ENCODE assay signal across 9 cellular contexts in genomic region chr12:104877107-104877705, GRCh38.
DNase-seq lines count a peak whose midpoint lies in the region; ATAC-seq and TF ChIP-seq lines count a peak whose summit lies in the region.
"Had no signal": no experiment of that assay in that cellular context is flagged by ENCODE, and none has a peak within 500 bp of the region (broad histone marks: within the 10 kb centered on the region; RNA-seq: fewer than 3 reads in every experiment).

No MANE protein-coding gene starts in this region.

- H3K27me3 ChIP-seq in SJCRH30: no peaks in the 10 kb centered on the region
- H3K27me3 ChIP-seq in left lung: no peaks in the 10 kb centered on the region
- no peaks in the 10 kb centered on the region for H3K27me3 ChIP-seq in thoracic aorta (replicated peaks; ENCODE audit: insufficient read depth)

- DNase-seq in DMS 273 treated with DMSO at 0.1 percent for 48 hours (lab: John Stamatoyannopoulos, UW): peak; percentile 2
- peak; percentile 14 to 59 for DNase-seq in SJCRH30
- peak; percentile 67 to 76 for DNase-seq in cardiac fibroblast (ENCODE audit: low read depth in 2 of 2)
- DNase-seq in left lung: no peak
- no peak for DNase-seq in thoracic aorta (ENCODE audit: low spot score)
- no peak for DNase-seq in NCI-H524 treated with DMSO at 0.1 percent for 48 hours (lab: John Stamatoyannopoulos, UW)

- TF ChIP-seq CTCF in cardiac fibroblast (IDR thresholded peaks at IDR 0.05; ENCODE audit: low read depth, low read length) (peak; percentile 60), left lung (IDR thresholded peaks at IDR 0.05) (peak; percentile 31 to 55), thoracic aorta (IDR thresholded peaks at IDR 0.05) (peak; percentile 56)

- H3K9me3 ChIP-seq in SJCRH30 (replicated peaks): no peaks in the 10 kb centered on the region
- H3K9me3 ChIP-seq in left lung: no peaks in the 10 kb centered on the region
- no peaks in the 10 kb centered on the region for H3K9me3 ChIP-seq in thoracic aorta

- H3K36me3 ChIP-seq in SJCRH30: no peaks in the 10 kb centered on the region
- no peaks in the 10 kb centered on the region for H3K36me3 ChIP-seq in left lung
- no peaks in the 10 kb centered on the region for H3K36me3 ChIP-seq in thoracic aorta

- no peak for TF ChIP-seq EP300 in Ishikawa (IDR thresholded peaks at IDR 0.05; ENCODE audit: borderline replicate concordance)

- H3K27ac ChIP-seq in SJCRH30 (no peak overlapping the region), left lung (no peak overlapping the region), thoracic aorta (no peak overlapping the region)
- H3K27ac ChIP-seq: SK-N-MC had no signal

- TF ChIP-seq POLR2A in GM18505 (IDR thresholded peaks at IDR 0.05; ENCODE audit: borderline replicate concordance, extremely low read depth, insufficient read depth, insufficient read length): no peak

- TF ChIP-seq RAD21 in Ishikawa (IDR thresholded peaks at IDR 0.05; ENCODE audit: low read depth): peak; percentile 78

- intact Hi-C loops in left lung (cut with DNase I): loop anchor here in 1 of 2 donors (10.0 kb wide), 1 partner anchor 492 kb away; no protein-coding TSS in a partner anchor

- no peak overlapping the region for H3K4me3 ChIP-seq in SJCRH30
- H3K4me3 ChIP-seq in cardiac fibroblast (replicated peaks in 1 of 2; ENCODE audit: low read depth in 2 of 2, low read length in 2 of 2): no peak overlapping the region
- no peak overlapping the region for H3K4me3 ChIP-seq in left lung
- H3K4me3 ChIP-seq in thoracic aorta: no peak overlapping the region
- H3K4me3 ChIP-seq: SK-N-MC had no signal

- peak; percentile 74 for ATAC-seq in left lung
- no peak for ATAC-seq in thoracic aorta (ENCODE audit: insufficient number of reproducible peaks, low FRiP score, low read depth)
- no peak for ATAC-seq in GM18505 (IDR thresholded peaks at IDR 0.05; ENCODE audit: unreplicated experiment)

- peaks cover 4% of the 10 kb centered on the region; the same call in 1 of the 2 replicates for H3K4me1 ChIP-seq in SJCRH30
- H3K4me1 ChIP-seq in left lung: no peaks in the 10 kb centered on the region
- peaks cover 7 to 11% of the 10 kb centered on the region in 2 donors for H3K4me1 ChIP-seq in thoracic aorta (ENCODE audit: control insufficient read depth in 1 of 2, low read depth in 2 of 2)

TF ChIP-seq in Ishikawa, 13 proteins besides CTCF, POLR2A, EP300 and RAD21:
- TF ChIP-seq NFIC (IDR thresholded peaks at IDR 0.05): no peak
- TF ChIP-seq TCF12 (IDR thresholded peaks at IDR 0.05; ENCODE audit: low read depth): no peak
- no peak for TF ChIP-seq USF1 (IDR thresholded peaks at IDR 0.05)
- TF ChIP-seq CREB1 (IDR thresholded peaks at IDR 0.05; ENCODE audit: low read depth): no peak
- TF ChIP-seq REST (IDR thresholded peaks at IDR 0.05; ENCODE audit: low read depth): no peak
- TF ChIP-seq ZBTB7A (IDR thresholded peaks at IDR 0.05; ENCODE audit: low read depth): no peak
- no peak for TF ChIP-seq FOXM1 (IDR thresholded peaks at IDR 0.05; ENCODE audit: borderline replicate concordance, low read depth)
- TF ChIP-seq YY1 (IDR thresholded peaks at IDR 0.05; ENCODE audit: low read depth): no peak
- TF ChIP-seq EGR1 (IDR thresholded peaks at IDR 0.05): no peak
- no peak for TF ChIP-seq TEAD4 (IDR thresholded peaks at IDR 0.05)
- TF ChIP-seq TAF1 (IDR thresholded peaks at IDR 0.05; ENCODE audit: low read depth): no peak
- TF ChIP-seq MAX (IDR thresholded peaks at IDR 0.05): no peak
TF ChIP-seq in Ishikawa: peak in this region for 0.

Comparison
In these comparisons a context has a peak if more than half of its experiments do, and no peak if none do; other contexts are left out.
1. DNase-seq: peak in DMS 273 treated with DMSO at 0.1 percent for 48 hours (single experiment), SJCRH30 (2 of 2) and cardiac fibroblast (2 of 2); none in left lung (0 of 2), thoracic aorta (single experiment) and NCI-H524 treated with DMSO at 0.1 percent for 48 hours (single experiment).
2. Peak in every context shown above with its lines, with median percentiles within 50 percentile points of each other: CTCF ChIP-seq.